ENCODE assay signal across 24 cellular contexts in the genomic region with DNA sequence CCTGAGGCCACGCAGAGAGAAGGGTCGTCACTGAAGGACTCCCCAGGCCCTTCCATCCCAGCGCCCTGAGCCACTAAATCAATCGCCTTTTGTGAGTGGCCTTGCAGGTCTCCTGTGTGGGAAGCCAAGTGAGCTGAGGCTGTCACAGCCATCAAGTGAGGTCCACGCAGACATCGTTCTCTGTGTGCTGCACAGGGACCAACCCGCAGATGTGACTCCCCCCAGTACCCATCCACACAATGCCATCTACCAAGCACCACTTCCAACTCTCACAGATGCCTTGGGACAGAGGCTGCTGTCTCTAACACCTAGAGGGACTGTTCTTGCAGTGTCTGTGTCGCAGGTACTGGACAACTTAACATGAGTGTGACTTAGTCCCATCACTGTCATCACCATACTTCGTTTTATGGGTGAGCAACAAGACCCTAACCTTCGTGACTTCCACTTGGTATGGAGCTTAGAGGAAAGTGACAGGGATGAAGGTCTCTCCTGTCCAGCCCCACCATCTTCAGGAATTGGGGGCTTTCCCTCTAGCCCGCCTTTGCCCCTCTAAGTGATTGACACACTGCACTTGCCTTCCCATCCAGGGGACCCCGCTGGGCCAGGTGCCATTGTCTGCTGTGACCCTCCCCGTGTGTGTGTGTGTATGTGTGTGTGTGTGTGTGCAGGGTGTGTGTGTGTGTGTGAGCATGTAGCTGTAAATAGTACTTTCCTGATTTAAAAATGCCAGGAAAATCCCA. TPM values are rescaled to one million over a fixed set of nuclear protein-coding genes. Genes with fewer than 3 reads are reported as not detected.
"Had no signal": no experiment of that assay in that cellular context is flagged by ENCODE, and none has a peak within 500 bp of the region (broad histone marks: within the 10 kb centered on the region; RNA-seq: fewer than 3 reads in every experiment).

No MANE protein-coding gene starts in this region.

- H3K36me3 ChIP-seq: breast epithelium, esophagus squamous epithelium, gastroesophageal sphincter, thyroid gland, uterus had no signal

- H3K36me3 Mint-ChIP-seq: activated naive CD8-positive, alpha-beta T cell treated with anti-CD3 and anti-CD28 coated beads for 36 hours had no signal

- H3K27me3 ChIP-seq: breast epithelium, gastroesophageal sphincter, thyroid gland, uterus had no signal

- H3K4me3 Mint-ChIP-seq: activated naive CD8-positive, alpha-beta T cell treated with anti-CD3 and anti-CD28 coated beads for 36 hours; activated T-cell treated with anti-CD3 and anti-CD28 coated beads, Interleukin-2, amount 50 U/mL, for 4 hours; central memory CD8-positive, alpha-beta T cell; stimulated activated naive CD8-positive, alpha-beta T cell treated with anti-CD3 and anti-CD28 coated beads, Interleukin-15, Interleukin-2, amounts not matched to agents 100 ng/mL and 50 ng/mL, for 24 hours had no signal

- H3K9me3 Mint-ChIP-seq: activated naive CD8-positive, alpha-beta T cell treated with anti-CD3 and anti-CD28 coated beads for 36 hours; activated T-cell treated with anti-CD3 and anti-CD28 coated beads, Interleukin-2, amount 50 U/mL, for 4 hours; central memory CD8-positive, alpha-beta T cell; stimulated activated naive CD8-positive, alpha-beta T cell treated with anti-CD3 and anti-CD28 coated beads, Interleukin-15, Interleukin-2, amounts not matched to agents 100 ng/mL and 50 ng/mL, for 24 hours had no signal

- H3K27ac Mint-ChIP-seq: activated naive CD8-positive, alpha-beta T cell treated with anti-CD3 and anti-CD28 coated beads for 36 hours; stimulated activated naive CD8-positive, alpha-beta T cell treated with anti-CD3 and anti-CD28 coated beads, Interleukin-15, Interleukin-2, amounts not matched to agents 100 ng/mL and 50 ng/mL, for 24 hours had no signal

- H3K4me1 ChIP-seq: breast epithelium, thyroid gland, uterus had no signal

- DNase-seq: activated CD4-positive, alpha-beta T cell treated with anti-CD3 and anti-CD28 coated beads for 1 hour; activated CD4-positive, alpha-beta T cell treated with anti-CD3 and anti-CD28 coated beads, Interleukin-2, amount 50 U/mL, for 1 hour; activated CD8-positive, alpha-beta memory T cell treated with anti-CD3 and anti-CD28 coated beads for 24 hours; activated CD8-positive, alpha-beta memory T cell treated with anti-CD3 and anti-CD28 coated beads, Interleukin-2, amount 50 U/mL, for 48 hours; activated naive CD4-positive, alpha-beta T cell treated with Interleukin-2 at 50 U/mL for 16 hours; activated naive CD8-positive, alpha-beta T cell treated with anti-CD3 and anti-CD28 coated beads for 36 hours; activated T-cell treated with anti-CD3 and anti-CD28 coated beads, Interleukin-2, amount 50 U/mL, for 4 hours; esophagus squamous epithelium; hypothalamus; mucosa of descending colon; stimulated activated CD4-positive, alpha-beta T cell treated with anti-CD3 and anti-CD28 coated beads, Interleukin-4, amount 100 ng/mL, for 4 hours; substantia nigra; T-helper 9 cell; thyroid gland; uterus had no signal

- ATAC-seq: activated T-cell treated with anti-CD3 and anti-CD28 coated beads, Interleukin-2, amount 50 U/mL, for 4 hours; gastroesophageal sphincter; mucosa of descending colon had no signal

- H3K27ac ChIP-seq: breast epithelium, esophagus squamous epithelium, gastroesophageal sphincter, thyroid gland, uterus had no signal

- H3K4me3 ChIP-seq: breast epithelium, esophagus squamous epithelium, gastroesophageal sphincter, mucosa of descending colon, thyroid gland, uterus had no signal

- H3K9me3 ChIP-seq: breast epithelium, esophagus squamous epithelium, gastroesophageal sphincter, mucosa of descending colon, thyroid gland, uterus had no signal

RNA-seq across cellular contexts. Expression of a gene that starts 51.4 kb away (rescaled TPM):
- total RNA-seq: activated naive CD8-positive, alpha-beta T cell treated with anti-CD3 and anti-CD28 coated beads for 36 hours; activated T-cell treated with anti-CD3 and anti-CD28 coated beads, Interleukin-2, amount 50 U/mL, for 4 hours; breast epithelium; dermis microvascular lymphatic vessel endothelial cell; esophagus squamous epithelium; lower leg skin; omental fat pad; posterior vena cava; T-helper 1 cell treated with Interleukin-12 subunit alpha and Interleukin-12 subunit beta and Interleukin-4 antibody, amounts not matched to agents 30 ng/mL and 1 ng/mL, for 36 hours; thyroid gland had no signal
